In genomic region chr5:99004960-99005359, GRCh38 we compare ENCODE assay signal across 9 cellular contexts.
A peak's percentile ranks its signal among the peaks of the same experiment; 100 is the strongest.
DNase-seq lines count a peak whose midpoint lies in the region; ATAC-seq and TF ChIP-seq lines count a peak whose summit lies in the region.
"Had no signal": no experiment of that assay in that cellular context is flagged by ENCODE, and none has a peak within 500 bp of the region (broad histone marks: within the 10 kb centered on the region; RNA-seq: fewer than 3 reads in every experiment).

No MANE protein-coding gene starts in this region.

- H3K23ac ChIP-seq in mesendoderm (ENCODE audit: low read length), result no peak overlapping the region

- H2BK120ac ChIP-seq in mesendoderm (ENCODE audit: low read depth, low read length), result no peak overlapping the region

- ATAC-seq in GM18511 (IDR thresholded peaks at IDR 0.05; ENCODE audit: unreplicated experiment) (peak; percentile 100), GM21367 (IDR thresholded peaks at IDR 0.05; ENCODE audit: unreplicated experiment) (peak; percentile 100), HG03159 (IDR thresholded peaks at IDR 0.05; ENCODE audit: unreplicated experiment) (peak; percentile 100)

- H3K4ac ChIP-seq in mesendoderm (ENCODE audit: low read depth, low read length), result no peak overlapping the region

- H3K36me3 ChIP-seq in mesendoderm (ENCODE audit: control insufficient read depth, insufficient read depth, low read length), result no peaks in the 10 kb centered on the region
- H3K36me3 ChIP-seq: cardiac muscle cell had no signal

- DNase-seq in fibroblast of mammary gland (ENCODE audit: low read depth) (peak; percentile 6), mesendoderm (no peak), DMS 273 treated with DMSO at 0.1 percent for 48 hours (lab: John Stamatoyannopoulos, UW) (no peak), Ammon's horn (ENCODE audit: low spot score) (no peak), COLO829 (ENCODE audit: low spot score) (no peak)

- H3K4me2 ChIP-seq in mesendoderm (ENCODE audit: low read length), result no peak overlapping the region

- no peaks in the 10 kb centered on the region for H3K27me3 ChIP-seq in mesendoderm (ENCODE audit: insufficient read depth, low read length, poor library complexity)
- H3K27me3 ChIP-seq: cardiac muscle cell had no signal

- no peak overlapping the region for H4K8ac ChIP-seq in mesendoderm (ENCODE audit: low read depth, low read length)

- WGBS in mesendoderm (ENCODE audit: extremely low coverage, insufficient coverage, low lambda C conversion rate), result no CpG with 5 or more reads among the region's 1 CpG

- H4K5ac ChIP-seq in mesendoderm (ENCODE audit: low read length), result no peak overlapping the region

- no peaks in the 10 kb centered on the region for H3K4me1 ChIP-seq in mesendoderm (ENCODE audit: control insufficient read depth, low read depth, low read length)

- no peak for TF ChIP-seq CTCF in fibroblast of mammary gland (conservative IDR thresholded peaks at IDR 0.05; ENCODE audit: control insufficient read depth, insufficient read depth, low read depth, low read length)

- H3K18ac ChIP-seq in mesendoderm (ENCODE audit: low read length), result no peak overlapping the region

- no peak overlapping the region for H2BK15ac ChIP-seq in mesendoderm (replicated peaks; ENCODE audit: low read depth)

- no peak overlapping the region for H2BK5ac ChIP-seq in mesendoderm (ENCODE audit: low read length)

- no peak overlapping the region for H3K27ac ChIP-seq in mesendoderm (ENCODE audit: low read depth, low read length)
- H3K27ac ChIP-seq: cardiac muscle cell had no signal

- no peak overlapping the region for H2AK5ac ChIP-seq in mesendoderm (ENCODE audit: low read length)

- H3K79me2 ChIP-seq in mesendoderm (ENCODE audit: control insufficient read depth, insufficient read depth, low read length), result no peaks in the 10 kb centered on the region

- H3K79me1 ChIP-seq in mesendoderm (ENCODE audit: low read length), result no peaks in the 10 kb centered on the region

- no peak overlapping the region for H3K9ac ChIP-seq in mesendoderm (ENCODE audit: low read length)

- H3K4me3 ChIP-seq in fibroblast of mammary gland (ENCODE audit: control insufficient read depth, low read depth, low read length), result no peak overlapping the region
- no peak overlapping the region for H3K4me3 ChIP-seq in mesendoderm (ENCODE audit: low read length)
- H3K4me3 ChIP-seq: cardiac muscle cell had no signal

- no peak overlapping the region for H3K56ac ChIP-seq in mesendoderm (ENCODE audit: low read length)
